ENCODE assay signal across 18 cellular contexts in the genomic region with DNA sequence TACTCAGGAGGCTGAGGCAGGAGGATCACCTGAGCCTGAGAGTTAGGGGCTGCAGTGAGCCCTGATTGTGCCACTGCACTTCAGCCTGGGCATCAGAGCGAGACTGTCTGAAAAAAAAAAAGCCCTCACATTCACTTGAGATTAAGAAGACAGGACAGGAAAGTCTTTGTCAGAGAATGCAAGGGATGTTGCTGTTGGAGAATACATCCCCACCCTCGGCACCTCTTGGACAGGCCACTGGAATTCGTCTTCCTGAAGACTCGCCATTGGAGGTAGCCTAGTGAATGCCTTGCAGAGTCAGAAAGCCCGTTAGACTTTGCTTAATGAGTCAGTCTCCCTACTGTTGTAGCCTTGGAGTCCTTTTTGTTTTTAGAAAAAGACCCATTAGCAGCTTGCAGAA.
DNase-seq lines count a peak whose midpoint lies in the region; ATAC-seq lines count a peak whose summit lies in the region.
"Had no signal": no experiment of that assay in that cellular context is flagged by ENCODE, and none has a peak within 500 bp of the region (broad histone marks: within the 10 kb centered on the region; RNA-seq: fewer than 3 reads in every experiment).

No MANE protein-coding gene starts in this region.

- DNase-seq in T-helper 17 cell, result no peak
- no peak for DNase-seq in right cardiac atrium
- no peak for DNase-seq in stimulated activated effector memory CD8-positive, alpha-beta T cell treated with anti-CD3 and anti-CD28 coated beads, Interleukin-12 subunit alpha, Interleukin-12 subunit beta, amount 100 ng/mL, for 72 hours (ENCODE audit: low spot score in 2 of 2)
- DNase-seq in NCI-H82 (lab: John Stamatoyannopoulos, UW), result no peak
- DNase-seq in stimulated activated naive B cell treated with anti-CD40 and anti-IgM and Interleukin-4, amounts not matched to agents 10 μg/mL and 1 μg/mL and 100 μg/mL, for 72 hours, result no peak
- no peak for DNase-seq in NCI-H510A treated with DMSO at 0.1 percent for 48 hours (lab: John Stamatoyannopoulos, UW)
- DNase-seq: ACHN; AML-193; Calu3; CD4-positive, alpha-beta T cell; DMS53; HFFc6; NCI-H1092; NCI-H1694; NCI-H2227 treated with DMSO at 0.1 percent for 48 hours; NCI-H526 treated with DMSO at 0.1 percent for 48 hours had no signal

- H3K27ac Mint-ChIP-seq in T-helper 17 cell, result peak overlapping the region; percentile 9
- H3K27ac Mint-ChIP-seq in stimulated activated effector memory CD8-positive, alpha-beta T cell treated with anti-CD3 and anti-CD28 coated beads, Interleukin-12 subunit alpha, Interleukin-12 subunit beta, amount 100 ng/mL, for 72 hours, result peak overlapping the region; percentile 43
- H3K27ac Mint-ChIP-seq in stimulated activated naive B cell treated with anti-CD40 and anti-IgM and Interleukin-4, amounts not matched to agents 10 μg/mL and 1 μg/mL and 100 μg/mL, for 72 hours, result no peak overlapping the region
- H3K27ac Mint-ChIP-seq: HFFc6 had no signal

- no peak overlapping the region for H3K9ac ChIP-seq in BLaER1 treated with 17β-estradiol and CSF1 and Interleukin-3, amounts not matched to agents 10 nM and 100 nM

- intact Hi-C loops in right cardiac atrium (cut with DNase I), result loop anchor here in 2 of 4 donors (10.0 kb wide), 1 partner anchor 306 kb away; the partner anchor contains the start of gene LDLRAD4 (in 2 of the 2)

- WGBS in right cardiac atrium, result 87% methylated on average over 5 of the region's 5 CpGs

- H3K4me2 ChIP-seq in BLaER1 treated with 17β-estradiol and CSF1 and Interleukin-3, amounts not matched to agents 10 nM and 100 nM, result peak overlapping the region; percentile 14 to 68 (median 46); a peak in 16 of 22 replicates

- peaks cover 6% of the 10 kb centered on the region for H3K9me3 Mint-ChIP-seq in stimulated activated effector memory CD8-positive, alpha-beta T cell treated with anti-CD3 and anti-CD28 coated beads, Interleukin-12 subunit alpha, Interleukin-12 subunit beta, amount 100 ng/mL, for 72 hours
- peaks cover 3 to 5% of the 10 kb centered on the region in 2 donors for H3K9me3 Mint-ChIP-seq in stimulated activated naive B cell treated with anti-CD40 and anti-IgM and Interleukin-4, amounts not matched to agents 10 μg/mL and 1 μg/mL and 100 μg/mL, for 72 hours
- H3K9me3 Mint-ChIP-seq: CD4-positive, alpha-beta T cell had no signal

- H3K4me1 Mint-ChIP-seq in T-helper 17 cell, result peaks cover 16% of the 10 kb centered on the region
- H3K4me1 Mint-ChIP-seq in stimulated activated effector memory CD8-positive, alpha-beta T cell treated with anti-CD3 and anti-CD28 coated beads, Interleukin-12 subunit alpha, Interleukin-12 subunit beta, amount 100 ng/mL, for 72 hours, result peaks cover 10% of the 10 kb centered on the region
- H3K4me1 Mint-ChIP-seq in stimulated activated naive B cell treated with anti-CD40 and anti-IgM and Interleukin-4, amounts not matched to agents 10 μg/mL and 1 μg/mL and 100 μg/mL, for 72 hours, result peaks cover 6 to 13% of the 10 kb centered on the region in 2 donors

- no peaks in the 10 kb centered on the region for H3K27me3 ChIP-seq in BLaER1 treated with 17β-estradiol and CSF1 and Interleukin-3, amounts not matched to agents 10 nM and 100 nM
- no peaks in the 10 kb centered on the region for H3K27me3 ChIP-seq in right cardiac atrium (ENCODE audit: control insufficient read depth, insufficient read depth)

- H3K27me3 Mint-ChIP-seq in T-helper 17 cell, result no peaks in the 10 kb centered on the region
- no peaks in the 10 kb centered on the region for H3K27me3 Mint-ChIP-seq in stimulated activated naive B cell treated with anti-CD40 and anti-IgM and Interleukin-4, amounts not matched to agents 10 μg/mL and 1 μg/mL and 100 μg/mL, for 72 hours
- H3K27me3 Mint-ChIP-seq: CD4-positive, alpha-beta T cell had no signal

- peaks cover 7% of the 10 kb centered on the region for H3K36me3 Mint-ChIP-seq in T-helper 17 cell (ENCODE audit: low read depth)
- H3K36me3 Mint-ChIP-seq in stimulated activated effector memory CD8-positive, alpha-beta T cell treated with anti-CD3 and anti-CD28 coated beads, Interleukin-12 subunit alpha, Interleukin-12 subunit beta, amount 100 ng/mL, for 72 hours, result peaks cover 5% of the 10 kb centered on the region
- H3K36me3 Mint-ChIP-seq in stimulated activated naive B cell treated with anti-CD40 and anti-IgM and Interleukin-4, amounts not matched to agents 10 μg/mL and 1 μg/mL and 100 μg/mL, for 72 hours, result peaks cover 19 to 40% of the 10 kb centered on the region in 2 donors

- no peak overlapping the region for H3K4me3 Mint-ChIP-seq in T-helper 17 cell
- no peak overlapping the region for H3K4me3 Mint-ChIP-seq in stimulated activated effector memory CD8-positive, alpha-beta T cell treated with anti-CD3 and anti-CD28 coated beads, Interleukin-12 subunit alpha, Interleukin-12 subunit beta, amount 100 ng/mL, for 72 hours
- H3K4me3 Mint-ChIP-seq in stimulated activated naive B cell treated with anti-CD40 and anti-IgM and Interleukin-4, amounts not matched to agents 10 μg/mL and 1 μg/mL and 100 μg/mL, for 72 hours, result no peak overlapping the region
- H3K4me3 Mint-ChIP-seq: CD4-positive, alpha-beta T cell; HFFc6 had no signal

- no peak overlapping the region; a peak in 3 of 22 replicates for H3K27ac ChIP-seq in BLaER1 treated with 17β-estradiol and CSF1 and Interleukin-3, amounts not matched to agents 10 nM and 100 nM
- H3K27ac ChIP-seq in right cardiac atrium (ENCODE audit: low read length), result peak overlapping the region; percentile 71

- peaks cover 12 to 30% (median 22%) of the 10 kb centered on the region in 11 experiments; a peak in 18 of 22 replicates for H3K9me3 ChIP-seq in BLaER1 treated with 17β-estradiol and CSF1 and Interleukin-3, amounts not matched to agents 10 nM and 100 nM (replicated peaks in 1 of 11)
- H3K9me3 ChIP-seq in T-helper 17 cell (ENCODE audit: control insufficient read depth, low read length, poor library complexity, severe bottlenecking) (no peaks in the 10 kb centered on the region), right cardiac atrium (ENCODE audit: control insufficient read depth, low read length) (no peaks in the 10 kb centered on the region)

- no peak for ATAC-seq in T-helper 17 cell
- ATAC-seq in right cardiac atrium, result peak in 1 of 2 donors; percentile 20
- ATAC-seq in stimulated activated effector memory CD8-positive, alpha-beta T cell treated with anti-CD3 and anti-CD28 coated beads, Interleukin-12 subunit alpha, Interleukin-12 subunit beta, amount 100 ng/mL, for 72 hours, result no peak
- ATAC-seq in stimulated activated naive B cell treated with anti-CD40 and anti-IgM and Interleukin-4, amounts not matched to agents 10 μg/mL and 1 μg/mL and 100 μg/mL, for 72 hours (replicated peaks), result no peak
- no peak for ATAC-seq in HG03108 (IDR thresholded peaks at IDR 0.05; ENCODE audit: unreplicated experiment)

- H4K20me1 ChIP-seq in BLaER1 treated with 17β-estradiol and CSF1 and Interleukin-3, amounts not matched to agents 10 nM and 100 nM, result peaks cover 0 to 16% (median 0%) of the 10 kb centered on the region in 11 experiments; a peak in 4 of 22 replicates

- H3K4me3 ChIP-seq in BLaER1 treated with 17β-estradiol and CSF1 and Interleukin-3, amounts not matched to agents 10 nM and 100 nM, result no peak overlapping the region
- no peak overlapping the region for H3K4me3 ChIP-seq in right cardiac atrium (ENCODE audit: low read length)

- H3K4me1 ChIP-seq in BLaER1 treated with 17β-estradiol and CSF1 and Interleukin-3, amounts not matched to agents 10 nM and 100 nM, result peaks cover 14 to 53% (median 32%) of the 10 kb centered on the region in 10 experiments
- peaks cover 9% of the 10 kb centered on the region for H3K4me1 ChIP-seq in right cardiac atrium (ENCODE audit: control insufficient read depth, insufficient read depth, low read length)

- peaks cover 18 to 72% (median 53%) of the 10 kb centered on the region in 11 experiments for H3K36me3 ChIP-seq in BLaER1 treated with 17β-estradiol and CSF1 and Interleukin-3, amounts not matched to agents 10 nM and 100 nM
